In genomic region chr9:127754761-127755557, GRCh38 we compare ENCODE assay signal across 13 cellular contexts. TPM values are rescaled to one million over a fixed set of nuclear protein-coding genes. Genes with fewer than 3 reads are reported as not detected.
A peak's percentile ranks its signal among the peaks of the same experiment; 100 is the strongest.
DNase-seq lines count a peak whose midpoint lies in the region; ATAC-seq and TF ChIP-seq lines count a peak whose summit lies in the region.
"Had no signal": no experiment of that assay in that cellular context is flagged by ENCODE, and none has a peak within 500 bp of the region (broad histone marks: within the 10 kb centered on the region; RNA-seq: fewer than 3 reads in every experiment).

No MANE protein-coding gene starts in this region.

- H3K4me1 Mint-ChIP-seq in activated naive CD8-positive, alpha-beta T cell treated with anti-CD3 and anti-CD28 coated beads for 36 hours: no peaks in the 10 kb centered on the region

- peaks cover 8% of the 10 kb centered on the region for H3K36me3 Mint-ChIP-seq in activated naive CD8-positive, alpha-beta T cell treated with anti-CD3 and anti-CD28 coated beads for 36 hours

- H3K27me3 Mint-ChIP-seq in activated naive CD8-positive, alpha-beta T cell treated with anti-CD3 and anti-CD28 coated beads for 36 hours: no peaks in the 10 kb centered on the region
- H3K27me3 Mint-ChIP-seq: stimulated activated naive CD8-positive, alpha-beta T cell treated with anti-CD3 and anti-CD28 coated beads, Interleukin-15, Interleukin-2, amounts not matched to agents 100 ng/mL and 50 ng/mL, for 24 hours had no signal

- H3K27me3 ChIP-seq in NT2/D1 (ENCODE audit: insufficient read depth, insufficient read length): peaks cover 52% of the 10 kb centered on the region
- H3K27me3 ChIP-seq in right atrium auricular region: peaks cover 2 to 10% of the 10 kb centered on the region in 2 donors
- peaks cover 11 to 33% (median 32%) of the 10 kb centered on the region in 3 donors for H3K27me3 ChIP-seq in gastrocnemius medialis

- H3K4me3 ChIP-seq in NT2/D1 (ENCODE audit: insufficient read length, low read depth) (peak overlapping the region; percentile 69), right atrium auricular region (peak overlapping the region; percentile 17 to 39), gastrocnemius medialis (peak overlapping the region in 3 of 4 donors; percentile 5 to 23 (median 14))

- H3K9ac ChIP-seq in NT2/D1 (ENCODE audit: insufficient read length, low read depth): peak overlapping the region; percentile 64

- no peak for ATAC-seq in gastrocnemius medialis
- no peak for ATAC-seq in GM21515 (IDR thresholded peaks at IDR 0.05; ENCODE audit: unreplicated experiment)

- H3K36me3 ChIP-seq in NT2/D1 (ENCODE audit: insufficient read depth, insufficient read length, low read length) (peaks cover 10% of the 10 kb centered on the region), right atrium auricular region (peaks cover 2% of the 10 kb centered on the region), gastrocnemius medialis (no peaks in the 10 kb centered on the region)

- H3K4me1 ChIP-seq in NT2/D1 (ENCODE audit: insufficient read depth, insufficient read length) (peaks cover 10% of the 10 kb centered on the region), right atrium auricular region (peaks cover 0 to 26% of the 10 kb centered on the region in 2 donors), gastrocnemius medialis (peaks cover 0 to 10% of the 10 kb centered on the region in 2 donors)

- H3K27ac Mint-ChIP-seq in activated naive CD8-positive, alpha-beta T cell treated with anti-CD3 and anti-CD28 coated beads for 36 hours: no peak overlapping the region
- H3K27ac Mint-ChIP-seq: stimulated activated naive CD8-positive, alpha-beta T cell treated with anti-CD3 and anti-CD28 coated beads, Interleukin-15, Interleukin-2, amounts not matched to agents 100 ng/mL and 50 ng/mL, for 24 hours had no signal

- DNase-seq in NCI-H1417 (lab: John Stamatoyannopoulos, UW): peak in 2 of 3 experiments; percentile 57 to 63
- no peak for DNase-seq in NCI-H1417 treated with DMSO at 0.1 percent for 48 hours (lab: John Stamatoyannopoulos, UW)
- no peak for DNase-seq in NT2/D1 (ENCODE audit: low read depth, low spot score)
- DNase-seq in right atrium auricular region (ENCODE audit: low spot score): no peak
- no peak for DNase-seq in gastrocnemius medialis
- no peak for DNase-seq in NCI-H128 (lab: John Stamatoyannopoulos, UW; ENCODE audit: unreplicated experiment)
- no peak for DNase-seq in activated naive CD8-positive, alpha-beta T cell treated with anti-CD3 and anti-CD28 coated beads for 36 hours
- DNase-seq: activated CD4-positive, alpha-beta T cell treated with anti-CD3 and anti-CD28 coated beads for 48 hours; activated gamma-delta T cell had no signal

- no peak for TF ChIP-seq POLR2A in gastrocnemius medialis (IDR thresholded peaks at IDR 0.05)

- peak overlapping the region; percentile 1 to 56 for H3K27ac ChIP-seq in right atrium auricular region
- peak overlapping the region in 3 of 4 donors; percentile 31 to 45 (median 38) for H3K27ac ChIP-seq in gastrocnemius medialis

- in situ Hi-C loops in gastrocnemius medialis (cut with MboI; ENCODE audit: low sequenced_read_pairs in 4 of 4): no loop called here

- intact Hi-C loops in gastrocnemius medialis (cut with DNase I; ENCODE audit: low total_unique reads): no loop called here

- no peak for TF ChIP-seq CTCF in right atrium auricular region (IDR thresholded peaks at IDR 0.05)
- no peak for TF ChIP-seq CTCF in gastrocnemius medialis (IDR thresholded peaks at IDR 0.05 in 4 of 5, conservative IDR thresholded peaks at IDR 0.05 in 1 of 5)

- H3K9me3 ChIP-seq in NT2/D1 (ENCODE audit: insufficient read depth, low read length) (no peaks in the 10 kb centered on the region), right atrium auricular region (no peaks in the 10 kb centered on the region), gastrocnemius medialis (no peaks in the 10 kb centered on the region)

- no peak overlapping the region for H3K4me3 Mint-ChIP-seq in activated naive CD8-positive, alpha-beta T cell treated with anti-CD3 and anti-CD28 coated beads for 36 hours
- H3K4me3 Mint-ChIP-seq: stimulated activated naive CD8-positive, alpha-beta T cell treated with anti-CD3 and anti-CD28 coated beads, Interleukin-15, Interleukin-2, amounts not matched to agents 100 ng/mL and 50 ng/mL, for 24 hours had no signal

- H3K9me3 Mint-ChIP-seq in activated naive CD8-positive, alpha-beta T cell treated with anti-CD3 and anti-CD28 coated beads for 36 hours: no peaks in the 10 kb centered on the region
- H3K9me3 Mint-ChIP-seq: stimulated activated naive CD8-positive, alpha-beta T cell treated with anti-CD3 and anti-CD28 coated beads, Interleukin-15, Interleukin-2, amounts not matched to agents 100 ng/mL and 50 ng/mL, for 24 hours had no signal

RNA-seq across cellular contexts. Expression of gene TOR2A, which starts 19.9 kb away (rescaled TPM):
- total RNA-seq in right atrium auricular region: 1 to 10 TPM; 3.9 to 7.0 TPM
- total RNA-seq in gastrocnemius medialis: 10 to 100 TPM in 2 of 4 donors, 1 to 10 TPM in 2; 3.2 to 10.6 (median 9.6) TPM
- 10 to 100 TPM; 17.7 to 18.1 TPM for total RNA-seq in activated naive CD8-positive, alpha-beta T cell treated with anti-CD3 and anti-CD28 coated beads for 36 hours

RNA-seq across cellular contexts. Expression of gene SH2D3C, which starts 23.5 kb away (rescaled TPM):
- 10 to 100 TPM; 11.5 to 16.5 TPM for total RNA-seq in right atrium auricular region
- total RNA-seq in gastrocnemius medialis: 1 to 10 TPM; 4.7 to 8.1 (median 5.2) TPM
- 10 to 100 TPM; 20.4 to 21.5 TPM for total RNA-seq in activated naive CD8-positive, alpha-beta T cell treated with anti-CD3 and anti-CD28 coated beads for 36 hours

RNA-seq across cellular contexts. Expression of gene CDK9, which starts 30.9 kb away (rescaled TPM):
- total RNA-seq in right atrium auricular region (10 to 100 TPM; 37.2 to 53.3 TPM), gastrocnemius medialis (10 to 100 TPM; 50.3 to 71.2 (median 51.2) TPM)
- total RNA-seq in activated naive CD8-positive, alpha-beta T cell treated with anti-CD3 and anti-CD28 coated beads for 36 hours: 10 to 100 TPM; 85.2 to 94.2 TPM

RNA-seq across cellular contexts. Expression of gene TTC16, which starts 39.1 kb away (rescaled TPM):
- under 1 TPM; 0.11 to 0.16 TPM for total RNA-seq in right atrium auricular region
- not detected for total RNA-seq in gastrocnemius medialis
- 1 to 10 TPM; 1.3 to 1.4 TPM for total RNA-seq in activated naive CD8-positive, alpha-beta T cell treated with anti-CD3 and anti-CD28 coated beads for 36 hours
- total RNA-seq: glomerular endothelial cell, H4 had no signal

RNA-seq across cellular contexts. Expression of gene PTRH1, which starts 39.5 kb away (rescaled TPM):
- 10 to 100 TPM; 16.5 to 16.7 TPM for total RNA-seq in right atrium auricular region
- 10 to 100 TPM; 16.9 to 38.6 (median 26.3) TPM for total RNA-seq in gastrocnemius medialis
- 10 to 100 TPM; 19.7 to 21.2 TPM for total RNA-seq in activated naive CD8-positive, alpha-beta T cell treated with anti-CD3 and anti-CD28 coated beads for 36 hours

Comparison
In these comparisons a context has a peak if more than half of its experiments do, and no peak if none do; other contexts are left out.
1. DNase-seq: peak in NCI-H1417 (2 of 3); none in NCI-H1417 treated with DMSO at 0.1 percent for 48 hours (single experiment), NT2/D1 (single experiment), right atrium auricular region (single experiment), gastrocnemius medialis (0 of 2), NCI-H128 (single experiment) and activated naive CD8-positive, alpha-beta T cell treated with anti-CD3 and anti-CD28 coated beads for 36 hours (single experiment).
2. H3K4me3 ChIP-seq: peak in every context shown above with its lines; median percentile 69 in NT2/D1; 28 in right atrium auricular region; 14 in gastrocnemius medialis.